ENCODE assay signal across 1 cellular context in genomic region chr5:180071418-180072255, GRCh38.
A peak's percentile ranks its signal among the peaks of the same experiment; 100 is the strongest.
TF ChIP-seq lines count a peak whose summit lies in the region.

RNF130 (minus strand) TSS chr5:180071759; CDS start chr5:180071702, 57 bp downstream.

TF ChIP-seq in HepG2, 621 proteins besides CTCF, POLR2A, EP300 and RAD21 (continued from another document and continues in another):
- TF ChIP-seq THAP8 (CRISPR knock-in tag; IDR thresholded peaks at IDR 0.05; ENCODE audit: borderline replicate concordance) (no peak), GFI1 (CRISPR knock-in tag; IDR thresholded peaks at IDR 0.05; ENCODE audit: borderline replicate concordance) (peak; percentile 78; the same call in 1 of the 2 replicates), ELF3 (CRISPR knock-in tag; IDR thresholded peaks at IDR 0.05) (peak; percentile 88), DMTF1 (CRISPR knock-in tag; IDR thresholded peaks at IDR 0.05) (peak; percentile 95), KLF12 (CRISPR knock-in tag; IDR thresholded peaks at IDR 0.05; ENCODE audit: borderline replicate concordance) (peak; percentile 97), CCDC6 (CRISPR knock-in tag; IDR thresholded peaks at IDR 0.05) (peak; percentile 99), ZBTB40 (IDR thresholded peaks at IDR 0.05) (no peak), ZBTB40 (CRISPR knock-in tag; IDR thresholded peaks at IDR 0.05) (peak; percentile 92), MED1 (CRISPR knock-in tag; IDR thresholded peaks at IDR 0.05) (peak; percentile 81), ZNF619 (CRISPR knock-in tag; IDR thresholded peaks at IDR 0.05) (no peak; the same call in 1 of the 2 replicates), MIXL1 (CRISPR knock-in tag; IDR thresholded peaks at IDR 0.05) (0 out of 2 replicates have a peak, but pooled peaks have one; percentile 63), NR2C2 (CRISPR knock-in tag; IDR thresholded peaks at IDR 0.05; ENCODE audit: borderline replicate concordance) (peak; percentile 53; the same call in 1 of the 2 replicates), WIZ (CRISPR knock-in tag; IDR thresholded peaks at IDR 0.05) (0 out of 2 replicates have a peak, but pooled peaks have one; percentile 89), PBX2 (CRISPR knock-in tag; IDR thresholded peaks at IDR 0.05) (no peak), DNMT1 (CRISPR knock-in tag; IDR thresholded peaks at IDR 0.05) (peak; percentile 92; the same call in 1 of the 2 replicates), CHCHD3 (CRISPR knock-in tag; IDR thresholded peaks at IDR 0.05) (peak; percentile 99), FUBP1 (CRISPR knock-in tag; IDR thresholded peaks at IDR 0.05; ENCODE audit: borderline replicate concordance) (0 out of 2 replicates have a peak, but pooled peaks have one; percentile 73), MEIS2 (CRISPR knock-in tag; IDR thresholded peaks at IDR 0.05) (peak; percentile 98), ZNF543 (CRISPR knock-in tag; IDR thresholded peaks at IDR 0.05) (peak; percentile 92; the same call in 1 of the 2 replicates), CERS6 (CRISPR knock-in tag; IDR thresholded peaks at IDR 0.05) (peak; percentile 91), GTF2F1 (IDR thresholded peaks at IDR 0.05; ENCODE audit: low read length) (no peak), RCOR2 (CRISPR knock-in tag; IDR thresholded peaks at IDR 0.05) (no peak), ZNF556 (CRISPR knock-in tag; IDR thresholded peaks at IDR 0.05; ENCODE audit: borderline replicate concordance) (peak; percentile 62; the same call in 1 of the 2 replicates), ZFP37 (CRISPR knock-in tag; IDR thresholded peaks at IDR 0.05; ENCODE audit: borderline replicate concordance) (peak; percentile 99), ZNF784 (CRISPR knock-in tag; IDR thresholded peaks at IDR 0.05; ENCODE audit: borderline replicate concordance) (peak; percentile 95), ARID4A (CRISPR knock-in tag; IDR thresholded peaks at IDR 0.05; ENCODE audit: borderline replicate concordance) (peak; percentile 78), HOXA7 (CRISPR knock-in tag; IDR thresholded peaks at IDR 0.05) (peak; percentile 82; the same call in 1 of the 2 replicates), ZNF33B (CRISPR knock-in tag; IDR thresholded peaks at IDR 0.05) (peak; percentile 99), ATAD3A (CRISPR knock-in tag; IDR thresholded peaks at IDR 0.05) (no peak), HMG20A (CRISPR knock-in tag; IDR thresholded peaks at IDR 0.05; ENCODE audit: borderline replicate concordance) (no peak), HOXA3 (CRISPR knock-in tag; IDR thresholded peaks at IDR 0.05) (peak; percentile 92), REXO4 (CRISPR knock-in tag; IDR thresholded peaks at IDR 0.05; ENCODE audit: borderline replicate concordance) (peak; percentile 98), ZNF615 (CRISPR knock-in tag; IDR thresholded peaks at IDR 0.05; ENCODE audit: borderline replicate concordance) (no peak), ZNF225 (CRISPR knock-in tag; IDR thresholded peaks at IDR 0.05) (peak; percentile 92), NKX3-1 (CRISPR knock-in tag; IDR thresholded peaks at IDR 0.05) (peak; percentile 99), ZFY (CRISPR knock-in tag; IDR thresholded peaks at IDR 0.05) (peak; percentile 88), ZNF607 (CRISPR knock-in tag; IDR thresholded peaks at IDR 0.05; ENCODE audit: borderline replicate concordance) (peak; percentile 99), SMARCE1 (IDR thresholded peaks at IDR 0.05; ENCODE audit: borderline replicate concordance) (no peak), ZNF75D (CRISPR knock-in tag; IDR thresholded peaks at IDR 0.05; ENCODE audit: borderline replicate concordance) (no peak), XBP1 (CRISPR knock-in tag; IDR thresholded peaks at IDR 0.05) (peak; percentile 87; the same call in 1 of the 2 replicates), CEBPB (IDR thresholded peaks at IDR 0.05; ENCODE audit: borderline replicate concordance, low read depth, low read length) (no peak), U2AF1 (optimal IDR thresholded peaks at IDR 0.05; ENCODE audit: low read depth, low read length) (no peak)
